Comparison of ENCODE assay signal across 18 cellular contexts in genomic region chr22:17305076-17305475, GRCh38.
"Had no signal": no experiment of that assay in that cellular context is flagged by ENCODE, and none has a peak within 500 bp of the region (broad histone marks: within the 10 kb centered on the region; RNA-seq: fewer than 3 reads in every experiment).

No MANE protein-coding gene starts in this region.

- H3K27ac ChIP-seq: neural progenitor cell, prostate gland, tibial nerve, uterus had no signal

- H3K27ac Mint-ChIP-seq: activated CD4-positive, alpha-beta memory T cell treated with anti-CD3 and anti-CD28 coated beads, Interleukin-2, amount 10 ng/mL, durations not matched to agents 7 days and 5 days had no signal

- H3K9me3 ChIP-seq: gastrocnemius medialis, prostate gland, tibial nerve, uterus had no signal

- H3K27me3 Mint-ChIP-seq: activated CD4-positive, alpha-beta memory T cell treated with anti-CD3 and anti-CD28 coated beads, Interleukin-2, amount 10 ng/mL, durations not matched to agents 7 days and 5 days; activated CD4-positive, alpha-beta T cell treated with anti-CD3 and anti-CD28 coated beads for 36 hours; activated T-cell treated with anti-CD3 and anti-CD28 coated beads, Interleukin-2, amount 50 U/mL, for 24 hours had no signal

- DNase-seq: activated CD4-positive, alpha-beta memory T cell treated with anti-CD3 and anti-CD28 coated beads, Interleukin-2, amount 10 ng/mL, durations not matched to agents 7 days and 5 days; activated naive CD4-positive, alpha-beta T cell treated with anti-CD3 and anti-CD28 coated beads, Interleukin-2, amount 50 U/mL, for 16 hours; effector CD4-positive, alpha-beta T cell; head of caudate nucleus; right cardiac atrium; stimulated activated CD4-positive, alpha-beta T cell treated with anti-CD3 and anti-CD28 coated beads, Interleukin-15, amount 100 ng/mL, for 24 hours; stimulated activated CD4-positive, alpha-beta T cell treated with anti-CD3 and anti-CD28 coated beads, Interleukin-2, amount 100 ng/mL, for 48 hours; uterus had no signal

- H3K9me3 Mint-ChIP-seq: activated CD4-positive, alpha-beta memory T cell treated with anti-CD3 and anti-CD28 coated beads, Interleukin-2, amount 10 ng/mL, durations not matched to agents 7 days and 5 days; activated T-cell treated with anti-CD3 and anti-CD28 coated beads, Interleukin-2, amount 50 U/mL, for 24 hours; activated T-helper 2 cell treated with anti-CD3 and anti-CD28 coated beads, Interferon-gamma antibody, Interleukin-2, Interleukin-4, amounts not matched to agents 10 μg/mL and 5 μg/mL and 100 μg/mL, durations not matched to agents 14 hours and 24 hours and 36 hours; neural progenitor cell had no signal

- H3K4me1 ChIP-seq: prostate gland, tibial nerve, uterus had no signal

- H3K4me3 Mint-ChIP-seq: activated CD4-positive, alpha-beta memory T cell treated with anti-CD3 and anti-CD28 coated beads, Interleukin-2, amount 10 ng/mL, durations not matched to agents 7 days and 5 days; neural progenitor cell had no signal

- H3K4me3 ChIP-seq: neural progenitor cell, prostate gland, skin epidermis, tibial nerve, uterus had no signal

- ATAC-seq: left lobe of liver, right cardiac atrium, SK-N-SH treated with all-trans-retinoic acid at 6 μM for 48 hours had no signal

- H3K27me3 ChIP-seq: gastrocnemius medialis, neural progenitor cell, tibial nerve, uterus had no signal

- H3K36me3 ChIP-seq: gastrocnemius medialis, neural progenitor cell, prostate gland, tibial nerve, uterus had no signal
